8 cellular contexts compared by ENCODE assay signal in the genomic region with DNA sequence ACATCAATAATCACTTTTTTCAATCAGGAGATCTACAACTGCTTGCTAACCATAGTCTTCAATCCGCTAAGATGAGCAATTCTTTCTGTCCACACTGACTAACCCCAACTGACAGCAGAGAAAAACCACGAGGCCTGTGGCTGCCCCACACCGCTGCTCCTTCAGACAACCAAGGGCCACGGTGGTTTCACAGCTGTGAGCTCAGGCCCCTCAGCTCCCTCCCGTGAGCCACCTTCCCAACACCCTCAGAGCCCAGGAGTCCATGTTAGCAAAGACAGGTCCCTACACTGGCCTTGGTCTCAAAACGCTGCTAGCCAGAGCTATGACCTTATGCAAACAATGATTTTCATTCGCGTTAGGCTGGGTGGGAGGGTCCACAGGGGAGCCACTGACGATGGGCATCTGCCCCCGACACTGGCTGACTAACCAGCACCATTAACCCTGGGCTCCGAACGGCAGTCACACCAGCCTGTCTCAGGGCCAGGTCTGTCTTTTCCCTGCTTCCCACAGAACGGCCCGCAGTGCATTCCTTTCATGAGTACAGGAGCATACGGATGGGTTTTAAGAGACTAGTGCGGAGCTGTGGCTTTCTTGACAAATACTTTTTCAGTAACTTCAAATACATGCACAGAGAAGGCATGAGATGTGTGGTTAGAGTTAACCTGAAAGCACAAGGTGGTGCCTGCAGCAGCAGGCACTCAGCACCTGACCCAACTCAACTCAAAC.
DNase-seq lines count a peak whose midpoint lies in the region; ATAC-seq and TF ChIP-seq lines count a peak whose summit lies in the region.

No MANE protein-coding gene starts in this region.

- peak; percentile 62 for ATAC-seq in HG03280 (IDR thresholded peaks at IDR 0.05; ENCODE audit: unreplicated experiment)

- peak overlapping the region in 1 of 2 donors; percentile 13 for H3K27ac ChIP-seq in breast epithelium
- no peak overlapping the region for H3K27ac ChIP-seq in suprapubic skin

- TF ChIP-seq CTCF in MCF 10A (IDR thresholded peaks at IDR 0.05; ENCODE audit: unreplicated experiment) (no peak), breast epithelium (IDR thresholded peaks at IDR 0.05) (no peak), fibroblast of villous mesenchyme (IDR thresholded peaks at IDR 0.05; ENCODE audit: insufficient read depth, low read depth, low read length) (no peak), suprapubic skin (IDR thresholded peaks at IDR 0.05) (no peak)

- DNase-seq in MCF 10A (ENCODE audit: unreplicated experiment) (no peak), breast epithelium (ENCODE audit: low spot score in 2 of 2) (no peak), fibroblast of villous mesenchyme (ENCODE audit: low read depth) (peak; percentile 73), suprapubic skin (ENCODE audit: low spot score in 2 of 2) (no peak), hypothalamus (lab: John Stamatoyannopoulos, UW) (no peak)
- peak; percentile 71 for DNase-seq in activated CD4-positive, alpha-beta memory T cell treated with anti-CD3 and anti-CD28 coated beads, Interleukin-2, amount 10 ng/mL, durations not matched to agents 7 days and 5 days
- DNase-seq in stimulated activated CD4-positive, alpha-beta T cell treated with anti-CD3 and anti-CD28 coated beads, Interleukin-4, amount 100 ng/mL, for 24 hours = peak; percentile 70

- H3K4me1 Mint-ChIP-seq in MCF 10A (ENCODE audit: insufficient read depth, unreplicated experiment) = no peaks in the 10 kb centered on the region
- peaks cover 76% of the 10 kb centered on the region for H3K4me1 Mint-ChIP-seq in activated CD4-positive, alpha-beta memory T cell treated with anti-CD3 and anti-CD28 coated beads, Interleukin-2, amount 10 ng/mL, durations not matched to agents 7 days and 5 days

- TF ChIP-seq POLR2A in breast epithelium (IDR thresholded peaks at IDR 0.05) (no peak), suprapubic skin (IDR thresholded peaks at IDR 0.05) (no peak)

- POLR2A ChIA-PET in MCF 10A (lab: Yijun Ruan, JAX) = interaction anchor here (0.9 kb wide), 1 partner anchor 9 kb away, joined by 4 read pairs; no protein-coding TSS in a partner anchor
- POLR2A ChIA-PET in activated CD4-positive, alpha-beta memory T cell treated with anti-CD3 and anti-CD28 coated beads, Interleukin-2, amount 10 ng/mL, durations not matched to agents 7 days and 5 days (lab: Charles Lee) = interaction anchor here (0.7 to 1.9 kb wide), 9 partner anchors 12 to 135 kb away, joined by 3 to 6 read pairs (median 5); a partner anchor contains a TSS

- CTCF ChIA-PET in MCF 10A (lab: Yijun Ruan, JAX) = interaction anchor here (0.6 kb wide), 1 partner anchor 131 kb away, joined by 3 read pairs; no protein-coding TSS in a partner anchor
- CTCF ChIA-PET in activated CD4-positive, alpha-beta memory T cell treated with anti-CD3 and anti-CD28 coated beads, Interleukin-2, amount 10 ng/mL, durations not matched to agents 7 days and 5 days (lab: Charles Lee) = interaction anchor here (1.4 kb wide), 1 partner anchor 13 kb away, joined by 3 read pairs; no protein-coding TSS in a partner anchor

- intact Hi-C loops in MCF 10A (cut with micrococcal nuclease) = no loop called here
- intact Hi-C loops in breast epithelium (cut with DNase I; ENCODE audit: low total_unique reads) = no loop called here

- no peak for TF ChIP-seq EP300 in suprapubic skin (IDR thresholded peaks at IDR 0.05)

- H3K27me3 ChIP-seq in breast epithelium (no peaks in the 10 kb centered on the region), suprapubic skin (no peaks in the 10 kb centered on the region)

- H3K4me1 ChIP-seq in breast epithelium (no peaks in the 10 kb centered on the region), suprapubic skin (peaks cover 20% of the 10 kb centered on the region)

- H3K27ac Mint-ChIP-seq in MCF 10A (ENCODE audit: low read depth, unreplicated experiment) = peak overlapping the region; percentile 47
- peak overlapping the region; percentile 66 for H3K27ac Mint-ChIP-seq in activated CD4-positive, alpha-beta memory T cell treated with anti-CD3 and anti-CD28 coated beads, Interleukin-2, amount 10 ng/mL, durations not matched to agents 7 days and 5 days

- no TSS peak for BruUV-seq in MCF 10A (replicated peaks; lab: Mats Ljungman, UMichigan)

- WGBS in suprapubic skin = 78% methylated on average over 10 of the region's 16 CpGs

- H3K27me3 Mint-ChIP-seq in MCF 10A (ENCODE audit: insufficient read depth, unreplicated experiment) = no peaks in the 10 kb centered on the region
- H3K27me3 Mint-ChIP-seq in activated CD4-positive, alpha-beta memory T cell treated with anti-CD3 and anti-CD28 coated beads, Interleukin-2, amount 10 ng/mL, durations not matched to agents 7 days and 5 days = no peaks in the 10 kb centered on the region

- H3K36me3 ChIP-seq in breast epithelium (no peaks in the 10 kb centered on the region), suprapubic skin (no peaks in the 10 kb centered on the region)

- H3K9me3 Mint-ChIP-seq in MCF 10A (ENCODE audit: unreplicated experiment) = no peaks in the 10 kb centered on the region
- H3K9me3 Mint-ChIP-seq in activated CD4-positive, alpha-beta memory T cell treated with anti-CD3 and anti-CD28 coated beads, Interleukin-2, amount 10 ng/mL, durations not matched to agents 7 days and 5 days = no peaks in the 10 kb centered on the region

- no peak overlapping the region for H3K4me3 Mint-ChIP-seq in MCF 10A (ENCODE audit: unreplicated experiment)
- H3K4me3 Mint-ChIP-seq in activated CD4-positive, alpha-beta memory T cell treated with anti-CD3 and anti-CD28 coated beads, Interleukin-2, amount 10 ng/mL, durations not matched to agents 7 days and 5 days = peak overlapping the region; percentile 7

- H3K9me3 ChIP-seq in breast epithelium = no peaks in the 10 kb centered on the region
- H3K9me3 ChIP-seq in suprapubic skin = no peaks in the 10 kb centered on the region

- H3K4me3 ChIP-seq in breast epithelium = no peak overlapping the region
- H3K4me3 ChIP-seq in fibroblast of villous mesenchyme (ENCODE audit: low read depth, low read length) = no peak overlapping the region
- H3K4me3 ChIP-seq in suprapubic skin = no peak overlapping the region

- H3K36me3 Mint-ChIP-seq in MCF 10A (ENCODE audit: insufficient read depth, unreplicated experiment) = peaks cover 37% of the 10 kb centered on the region
- peaks cover 49% of the 10 kb centered on the region for H3K36me3 Mint-ChIP-seq in activated CD4-positive, alpha-beta memory T cell treated with anti-CD3 and anti-CD28 coated beads, Interleukin-2, amount 10 ng/mL, durations not matched to agents 7 days and 5 days (ENCODE audit: low read depth)

Comparison
In these comparisons a context has a peak if more than half of its experiments do, and no peak if none do; other contexts are left out.
1. DNase-seq: peak in activated CD4-positive, alpha-beta memory T cell treated with anti-CD3 and anti-CD28 coated beads, Interleukin-2, amount 10 ng/mL, durations not matched to agents 7 days and 5 days (single experiment), fibroblast of villous mesenchyme (single experiment) and stimulated activated CD4-positive, alpha-beta T cell treated with anti-CD3 and anti-CD28 coated beads, Interleukin-4, amount 100 ng/mL, for 24 hours (single experiment); none in MCF 10A (single experiment), breast epithelium (0 of 2), suprapubic skin (0 of 2) and hypothalamus (0 of 51).